Comparison of ENCODE assay signal across 18 cellular contexts in the genomic region with DNA sequence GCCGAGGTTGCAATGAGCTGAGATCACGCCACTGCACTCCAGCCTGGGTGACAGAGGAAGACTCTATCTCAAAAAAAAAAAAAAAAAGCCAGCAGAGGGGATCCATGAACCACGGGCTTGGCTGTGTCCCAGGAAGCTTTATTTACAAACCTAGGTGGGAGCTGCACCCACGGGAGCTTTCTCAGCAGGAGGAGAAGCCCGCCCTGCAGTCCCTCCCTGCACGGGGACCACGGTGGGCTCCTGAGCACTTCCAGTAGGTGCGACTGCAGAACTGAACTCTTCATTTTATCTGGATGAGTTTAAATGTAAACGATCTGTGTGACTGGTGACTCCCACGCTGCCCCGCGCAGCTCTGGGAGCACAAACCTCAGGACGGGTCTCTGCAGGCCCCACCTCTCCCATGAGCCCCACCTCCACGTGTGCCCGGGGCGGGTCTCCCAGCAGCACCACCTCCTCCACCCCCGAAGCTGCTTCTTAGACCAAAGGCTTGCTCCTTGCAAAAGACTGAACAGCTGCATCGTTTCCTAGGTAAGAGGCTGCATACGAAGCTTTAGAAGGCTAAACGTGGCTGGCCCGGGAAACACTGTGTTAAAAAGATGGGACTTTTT.
A peak's percentile ranks its signal among the peaks of the same experiment; 100 is the strongest.
DNase-seq lines count a peak whose midpoint lies in the region; ATAC-seq and TF ChIP-seq lines count a peak whose summit lies in the region.
"Had no signal": no experiment of that assay in that cellular context is flagged by ENCODE, and none has a peak within 500 bp of the region (broad histone marks: within the 10 kb centered on the region; RNA-seq: fewer than 3 reads in every experiment).

No MANE protein-coding gene starts in this region.

- no peaks in the 10 kb centered on the region for H4K20me1 ChIP-seq in osteoblast (ENCODE audit: insufficient read depth, low read length)

- H3K27ac ChIP-seq in coronary artery: no peak overlapping the region
- H3K27ac ChIP-seq in osteoblast (ENCODE audit: low read depth, low read length): no peak overlapping the region
- H3K27ac ChIP-seq: parathyroid adenoma, SJSA1, thyroid gland had no signal

- H3K9me3 ChIP-seq in osteoblast (ENCODE audit: low read depth, low read length): no peaks in the 10 kb centered on the region
- H3K9me3 ChIP-seq: thyroid gland had no signal

- ATAC-seq in left lobe of liver: no peak
- ATAC-seq: activated T-cell treated with anti-CD3 and anti-CD28 coated beads, Interleukin-2, amount 50 U/mL, for 4 hours had no signal

- TF ChIP-seq CTCF in coronary artery (IDR thresholded peaks at IDR 0.05): no peak
- TF ChIP-seq CTCF in osteoblast (IDR thresholded peaks at IDR 0.05; ENCODE audit: extremely low read depth, low read depth, low read length): no peak

- peaks cover 9% of the 10 kb centered on the region for H3K27me3 ChIP-seq in osteoblast (ENCODE audit: insufficient read depth, low read length)

- H3K4me1 ChIP-seq in osteoblast (ENCODE audit: insufficient read depth, low read length): no peaks in the 10 kb centered on the region
- H3K4me1 ChIP-seq: parathyroid adenoma, SJSA1, thyroid gland had no signal

- no peaks in the 10 kb centered on the region for H3K79me2 ChIP-seq in osteoblast (ENCODE audit: insufficient read depth, low read length)
- H3K79me2 ChIP-seq: parathyroid adenoma had no signal

- H3K4me3 ChIP-seq in coronary artery: no peak overlapping the region
- no peak overlapping the region for H3K4me3 ChIP-seq in osteoblast (ENCODE audit: insufficient read depth, low read length)
- H3K4me3 ChIP-seq: SJSA1, thyroid gland had no signal

- no peaks in the 10 kb centered on the region for H3K36me3 ChIP-seq in osteoblast (ENCODE audit: insufficient read depth, low read length)
- H3K36me3 ChIP-seq: SJSA1, thyroid gland had no signal

- no peak overlapping the region for H3K4me2 ChIP-seq in osteoblast (ENCODE audit: insufficient read depth, low read length)

- DNase-seq in activated effector memory CD4-positive, alpha-beta T cell treated with anti-CD3 and anti-CD28 coated beads, Interleukin-2, amount 50 U/mL, for 16 hours: peak; percentile 49
- DNase-seq in activated effector memory CD4-positive, alpha-beta T cell treated with Interleukin-2 at 50 U/mL for 16 hours: no peak
- peak; percentile 71 for DNase-seq in NCI-H146 (lab: John Stamatoyannopoulos, UW)
- DNase-seq in coronary artery (ENCODE audit: low spot score): peak; percentile 59
- DNase-seq in osteoblast (ENCODE audit: insufficient read length, low spot score, missing footprints): peak; percentile 88
- DNase-seq in midbrain (lab: John Stamatoyannopoulos, UW): no peak
- DNase-seq in central memory CD4-positive, alpha-beta T cell: no peak
- no peak for DNase-seq in left lobe of liver (ENCODE audit: low spot score)
- DNase-seq: activated CD4-positive, alpha-beta T cell treated with anti-CD3 and anti-CD28 coated beads for 1 hour; activated T-cell treated with anti-CD3 and anti-CD28 coated beads, Interleukin-2, amount 50 U/mL, for 4 hours; effector memory CD4-positive, alpha-beta T cell; MV-4-11; NCI-H446 treated with DMSO at 0.1 percent for 48 hours; small intestine; T-helper 9 cell; thyroid gland had no signal

- H2AFZ ChIP-seq in osteoblast (ENCODE audit: low read length): no peak overlapping the region
- H2AFZ ChIP-seq: parathyroid adenoma had no signal

Comparison
In these comparisons a context has a peak if more than half of its experiments do, and no peak if none do; other contexts are left out.
1. DNase-seq: peak in activated effector memory CD4-positive, alpha-beta T cell treated with anti-CD3 and anti-CD28 coated beads, Interleukin-2, amount 50 U/mL, for 16 hours (single experiment), NCI-H146 (single experiment), coronary artery (single experiment) and osteoblast (single experiment); none in activated effector memory CD4-positive, alpha-beta T cell treated with Interleukin-2 at 50 U/mL for 16 hours (single experiment), midbrain (single experiment), central memory CD4-positive, alpha-beta T cell (single experiment) and left lobe of liver (single experiment).